In the genomic region with DNA sequence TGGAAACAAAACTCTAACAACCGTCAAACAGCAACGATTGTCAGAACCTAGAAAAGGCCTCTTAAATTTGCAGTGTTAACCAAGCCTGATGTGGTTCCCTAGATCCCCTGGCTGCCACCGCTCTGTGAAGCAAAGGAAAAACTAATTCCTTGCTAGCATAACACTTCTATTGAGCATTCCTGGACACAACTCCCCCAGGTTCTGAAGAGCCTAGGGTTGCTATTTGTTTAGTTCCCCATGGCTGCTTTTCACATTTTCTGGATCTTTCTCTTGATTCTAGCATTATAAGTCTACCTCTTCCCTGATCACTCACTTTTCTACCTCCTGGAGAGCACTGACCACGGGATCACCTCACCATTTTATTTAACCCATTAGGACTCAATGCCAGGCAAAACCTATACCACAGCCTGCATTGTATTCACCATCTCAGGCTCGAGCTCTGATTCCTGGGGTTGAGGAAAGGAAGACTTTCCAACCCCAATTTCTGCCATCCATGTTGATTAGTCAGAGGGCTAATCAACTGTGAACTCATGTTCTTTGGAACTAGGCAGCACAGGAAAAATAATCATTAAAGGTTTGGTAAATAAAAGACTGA, we compare ENCODE assay signal across 15 cellular contexts. TPM values are rescaled to one million over a fixed set of nuclear protein-coding genes. Genes with fewer than 3 reads are reported as not detected.
"Had no signal": no experiment of that assay in that cellular context is flagged by ENCODE, and none has a peak within 500 bp of the region (broad histone marks: within the 10 kb centered on the region; RNA-seq: fewer than 3 reads in every experiment).

No MANE protein-coding gene starts in this region.

- H3K27ac Mint-ChIP-seq: activated CD8-positive, alpha-beta T cell treated with anti-CD3 and anti-CD28 coated beads for 36 hours; activated naive CD4-positive, alpha-beta T cell treated with anti-CD3 and anti-CD28 coated beads, Interleukin-2, amount 50 U/mL, for 72 hours; activated T-cell treated with anti-CD3 and anti-CD28 coated beads, Interleukin-2, amount 50 U/mL, for 72 hours; memory B cell; natural killer cell treated with Interleukin-12 subunit alpha and Interleukin-12 subunit beta and Interleukin-15 and Interleukin-18, amount 100 ng/mL, for 72 hours; WTC11 had no signal

- DNase-seq: activated CD4-positive, alpha-beta T cell treated with anti-CD3 and anti-CD28 coated beads for 48 hours; activated CD8-positive, alpha-beta T cell treated with anti-CD3 and anti-CD28 coated beads for 36 hours; activated gamma-delta T cell; activated T-cell treated with anti-CD3 and anti-CD28 coated beads, Interleukin-2, amount 50 U/mL, for 72 hours; hippocampal formation; occipital lobe; stimulated activated CD4-positive, alpha-beta T cell treated with anti-CD3 and anti-CD28 coated beads, Interleukin-12 subunit alpha, Interleukin-12 subunit beta, amount 100 ng/mL, for 4 hours; stimulated activated CD4-positive, alpha-beta T cell treated with anti-CD3 and anti-CD28 coated beads, Interleukin-2, amount 100 ng/mL, for 24 hours; T-helper 2 cell had no signal

- FAIRE-seq: urothelium cell line had no signal

- H3K4me3 Mint-ChIP-seq: activated CD8-positive, alpha-beta T cell treated with anti-CD3 and anti-CD28 coated beads for 36 hours; activated T-cell treated with anti-CD3 and anti-CD28 coated beads, Interleukin-2, amount 50 U/mL, for 72 hours; memory B cell; natural killer cell treated with Interleukin-12 subunit alpha and Interleukin-12 subunit beta and Interleukin-15 and Interleukin-18, amount 100 ng/mL, for 72 hours; WTC11 had no signal

- ATAC-seq: activated CD8-positive, alpha-beta T cell treated with anti-CD3 and anti-CD28 coated beads for 36 hours; activated naive CD4-positive, alpha-beta T cell treated with anti-CD3 and anti-CD28 coated beads, Interleukin-2, amount 50 U/mL, for 72 hours; activated T-cell treated with anti-CD3 and anti-CD28 coated beads, Interleukin-2, amount 50 U/mL, for 72 hours; left lobe of liver; natural killer cell treated with Interleukin-12 subunit alpha and Interleukin-12 subunit beta and Interleukin-15 and Interleukin-18, amount 100 ng/mL, for 72 hours had no signal

- H3K36me3 Mint-ChIP-seq: activated naive CD4-positive, alpha-beta T cell treated with anti-CD3 and anti-CD28 coated beads, Interleukin-2, amount 50 U/mL, for 72 hours; memory B cell; natural killer cell treated with Interleukin-12 subunit alpha and Interleukin-12 subunit beta and Interleukin-15 and Interleukin-18, amount 100 ng/mL, for 72 hours; WTC11 had no signal

- H3K27me3 Mint-ChIP-seq: memory B cell had no signal

- H3K9me3 Mint-ChIP-seq: activated CD8-positive, alpha-beta T cell treated with anti-CD3 and anti-CD28 coated beads for 36 hours; activated T-cell treated with anti-CD3 and anti-CD28 coated beads, Interleukin-2, amount 50 U/mL, for 72 hours; WTC11 had no signal

- H3K4me1 Mint-ChIP-seq: memory B cell had no signal

RNA-seq across cellular contexts. Expression of a gene that starts 0.7 kb away (rescaled TPM):
- total RNA-seq: activated CD8-positive, alpha-beta T cell treated with anti-CD3 and anti-CD28 coated beads for 36 hours; activated naive CD4-positive, alpha-beta T cell treated with anti-CD3 and anti-CD28 coated beads, Interleukin-2, amount 50 U/mL, for 72 hours; activated T-cell treated with anti-CD3 and anti-CD28 coated beads, Interleukin-2, amount 50 U/mL, for 72 hours; natural killer cell treated with Interleukin-12 subunit alpha and Interleukin-12 subunit beta and Interleukin-15 and Interleukin-18, amount 100 ng/mL, for 72 hours; WTC11 had no signal
